Comparison of ENCODE assay signal across 6 cellular contexts in genomic region chr11:58677536-58677935, GRCh38. TPM values are rescaled to one million over a fixed set of nuclear protein-coding genes. Genes with fewer than 3 reads are reported as not detected.
"Had no signal": no experiment of that assay in that cellular context is flagged by ENCODE, and none has a peak within 500 bp of the region (broad histone marks: within the 10 kb centered on the region; RNA-seq: fewer than 3 reads in every experiment).

No MANE protein-coding gene starts in this region.

RNA-seq across cellular contexts. Expression of gene GLYAT, which starts 54.2 kb away (rescaled TPM):
- total RNA-seq: GM23248, H4, H7, H9, HFFc6 had no signal
- polyA plus RNA-seq: GM23248, GM23338 had no signal
